In the genomic region with DNA sequence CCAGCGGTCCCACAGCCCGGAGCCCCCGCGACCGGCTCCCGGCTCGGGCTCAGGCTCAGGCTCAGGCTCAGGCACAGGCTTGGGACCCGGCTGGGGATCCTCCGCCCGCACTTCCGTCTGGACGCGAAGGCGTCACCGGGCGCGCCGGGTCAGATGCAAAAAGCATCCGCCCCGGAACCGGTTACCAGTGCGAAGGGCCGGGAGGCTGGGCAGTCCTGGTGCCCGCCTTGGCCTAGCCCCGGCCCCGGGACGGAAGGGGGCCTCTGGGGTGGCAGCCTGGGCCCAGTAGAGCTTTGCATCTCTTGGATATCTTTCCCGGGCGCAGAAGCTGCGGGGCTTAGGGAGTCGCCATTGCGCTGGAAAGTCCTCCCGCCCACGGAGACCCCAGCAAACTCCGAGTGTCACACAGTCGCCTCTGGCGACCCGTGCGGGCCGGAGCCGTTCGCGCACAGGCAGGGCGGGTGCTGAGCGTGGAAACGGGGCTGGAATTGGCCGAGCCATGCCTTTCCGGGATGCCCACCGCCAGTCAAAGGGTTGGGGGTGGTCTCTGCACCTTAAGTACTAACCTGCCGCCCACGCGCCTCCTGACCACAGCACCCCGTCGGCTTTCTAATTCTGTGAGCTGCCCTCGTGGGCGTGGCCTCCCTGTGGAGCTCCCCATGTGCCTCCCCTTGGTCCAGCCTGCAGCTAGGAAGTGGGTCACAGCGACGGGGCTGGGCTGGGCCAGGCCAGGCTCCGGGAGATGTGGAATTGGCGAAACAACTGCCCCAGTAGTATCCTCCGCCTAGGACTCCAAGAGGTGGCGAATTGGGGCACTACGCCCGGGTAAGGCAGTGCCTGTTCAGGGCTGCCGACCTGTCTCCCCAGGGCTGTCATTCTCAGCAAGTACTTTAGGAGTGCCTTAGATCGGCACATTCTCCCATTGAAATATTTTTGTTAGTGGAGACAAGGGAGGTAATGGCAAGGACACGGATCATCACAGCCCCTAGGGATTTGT, we compare ENCODE assay signal across 1 cellular context.
TF ChIP-seq lines count a peak whose summit lies in the region.

Gene TMEM9B, minus strand, starts transcription at position 119 of the 997 bp plus-strand sequence. CDS start 129 bp downstream, outside the sequence.

TF ChIP-seq in K562, 482 proteins besides CTCF, POLR2A, EP300 and RAD21 (continued from another document and continues in another):
- TF ChIP-seq E2F6 (IDR thresholded peaks at IDR 0.05; ENCODE audit: borderline replicate concordance in 1 of 2, extremely low read depth in 1 of 2, insufficient read depth in 1 of 2, insufficient read length in 1 of 2, low read depth in 1 of 2, low read length in 1 of 2, poor library complexity in 1 of 2, severe bottlenecking in 1 of 2) (peak in 1 of 2 experiments; percentile 54), ZBTB7A (IDR thresholded peaks at IDR 0.05; ENCODE audit: borderline replicate concordance, control insufficient read depth, low read depth, low read length) (0 out of 2 replicates have a peak, but pooled peaks have one; percentile 60), PBX2 (CRISPR knock-in tag; IDR thresholded peaks at IDR 0.05; ENCODE audit: low read depth) (no peak), PBX2 (tag; conservative IDR thresholded peaks at IDR 0.05; ENCODE audit: low read depth) (no peak), ZNF79 (CRISPR knock-in tag; IDR thresholded peaks at IDR 0.05; ENCODE audit: low read depth) (no peak), ELF4 (CRISPR knock-in tag; IDR thresholded peaks at IDR 0.05) (peak; percentile 80; the same call in 1 of the 2 replicates), ZNF785 (CRISPR knock-in tag; IDR thresholded peaks at IDR 0.05) (no peak), SNRNP70 (optimal IDR thresholded peaks at IDR 0.05; ENCODE audit: low read depth, low read length) (no peak), NBN (IDR thresholded peaks at IDR 0.05; ENCODE audit: low read depth) (peak; percentile 64), ZNF696 (CRISPR knock-in tag; conservative IDR thresholded peaks at IDR 0.05) (no peak), ZNF398 (CRISPR knock-in tag; IDR thresholded peaks at IDR 0.05) (no peak), NFRKB (IDR thresholded peaks at IDR 0.05; ENCODE audit: low read depth) (no peak; the same call in 1 of the 2 replicates), DNMT1 (IDR thresholded peaks at IDR 0.05) (no peak), BCOR (IDR thresholded peaks at IDR 0.05) (0 out of 2 replicates have a peak, but pooled peaks have one; percentile 19), ZNF695 (CRISPR knock-in tag; IDR thresholded peaks at IDR 0.05) (no peak), PTTG1 (tag; IDR thresholded peaks at IDR 0.05; ENCODE audit: low read depth) (no peak), ZNF224 (CRISPR knock-in tag; IDR thresholded peaks at IDR 0.05) (peak; percentile 27; the same call in 1 of the 2 replicates), ETS1 (conservative IDR thresholded peaks at IDR 0.05; ENCODE audit: control insufficient read depth, low read depth, low read length) (peak; percentile 53; the same call in 1 of the 2 replicates), CBX5 (IDR thresholded peaks at IDR 0.05; ENCODE audit: borderline replicate concordance, low read depth) (peak; percentile 23; the same call in 1 of the 2 replicates), MIER1 (IDR thresholded peaks at IDR 0.05; ENCODE audit: low read depth) (no peak), ZEB2 (IDR thresholded peaks at IDR 0.05) (no peak; the same call in 1 of the 2 replicates), CXXC5 (CRISPR knock-in tag; IDR thresholded peaks at IDR 0.05) (peak; percentile 92), TEAD4 (IDR thresholded peaks at IDR 0.05; ENCODE audit: low read length) (no peak), TEAD4 (CRISPR knock-in tag; IDR thresholded peaks at IDR 0.05; ENCODE audit: borderline replicate concordance) (no peak), ZZZ3 (IDR thresholded peaks at IDR 0.05) (no peak), TRIM24 (IDR thresholded peaks at IDR 0.05) (no peak), TOE1 (IDR thresholded peaks at IDR 0.05; ENCODE audit: borderline replicate concordance) (peak; percentile 63; the same call in 1 of the 2 replicates), TOE1 (CRISPR knock-in tag; IDR thresholded peaks at IDR 0.05; ENCODE audit: borderline replicate concordance, low read depth) (peak; percentile 23; the same call in 1 of the 2 replicates), ZBED1 (IDR thresholded peaks at IDR 0.05) (no peak), SAP30 (IDR thresholded peaks at IDR 0.05; ENCODE audit: borderline replicate concordance, insufficient read depth, low read depth, low read length, poor library complexity, severe bottlenecking) (peak; percentile 86), ZNF282 (CRISPR knock-in tag; IDR thresholded peaks at IDR 0.05) (0 out of 2 replicates have a peak, but pooled peaks have one; percentile 9), ZNF316 (IDR thresholded peaks at IDR 0.05) (peak; percentile 33), PKNOX1 (IDR thresholded peaks at IDR 0.05) (0 out of 2 replicates have a peak, but pooled peaks have one; percentile 29), SAFB (IDR thresholded peaks at IDR 0.05; ENCODE audit: borderline replicate concordance, low read depth, low read length) (0 out of 2 replicates have a peak, but pooled peaks have one; percentile 5), NELFE (IDR thresholded peaks at IDR 0.05; ENCODE audit: insufficient read depth, insufficient read length) (no peak), ZNF232 (CRISPR knock-in tag; IDR thresholded peaks at IDR 0.05) (0 out of 2 replicates have a peak, but pooled peaks have one; percentile 79)
- TF ChIP-seq, protein P1, sequence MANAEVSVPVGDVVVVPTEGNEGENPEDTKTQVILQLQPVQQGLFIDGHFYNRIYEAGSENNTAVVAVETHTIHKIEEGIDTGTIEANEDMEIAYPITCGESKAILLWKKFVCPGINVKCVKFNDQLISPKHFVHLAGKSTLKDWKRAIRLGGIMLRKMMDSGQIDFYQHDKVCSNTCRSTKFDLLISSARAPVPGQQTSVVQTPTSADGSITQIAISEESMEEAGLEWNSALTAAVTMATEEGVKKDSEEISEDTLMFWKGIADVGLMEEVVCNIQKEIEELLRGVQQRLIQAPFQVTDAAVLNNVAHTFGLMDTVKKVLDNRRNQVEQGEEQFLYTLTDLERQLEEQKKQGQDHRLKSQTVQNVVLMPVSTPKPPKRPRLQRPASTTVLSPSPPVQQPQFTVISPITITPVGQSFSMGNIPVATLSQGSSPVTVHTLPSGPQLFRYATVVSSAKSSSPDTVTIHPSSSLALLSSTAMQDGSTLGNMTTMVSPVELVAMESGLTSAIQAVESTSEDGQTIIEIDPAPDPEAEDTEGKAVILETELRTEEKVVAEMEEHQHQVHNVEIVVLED (CRISPR knock-in tag; IDR thresholded peaks at IDR 0.05): peak; percentile 88
- TF ChIP-seq, protein P2, sequence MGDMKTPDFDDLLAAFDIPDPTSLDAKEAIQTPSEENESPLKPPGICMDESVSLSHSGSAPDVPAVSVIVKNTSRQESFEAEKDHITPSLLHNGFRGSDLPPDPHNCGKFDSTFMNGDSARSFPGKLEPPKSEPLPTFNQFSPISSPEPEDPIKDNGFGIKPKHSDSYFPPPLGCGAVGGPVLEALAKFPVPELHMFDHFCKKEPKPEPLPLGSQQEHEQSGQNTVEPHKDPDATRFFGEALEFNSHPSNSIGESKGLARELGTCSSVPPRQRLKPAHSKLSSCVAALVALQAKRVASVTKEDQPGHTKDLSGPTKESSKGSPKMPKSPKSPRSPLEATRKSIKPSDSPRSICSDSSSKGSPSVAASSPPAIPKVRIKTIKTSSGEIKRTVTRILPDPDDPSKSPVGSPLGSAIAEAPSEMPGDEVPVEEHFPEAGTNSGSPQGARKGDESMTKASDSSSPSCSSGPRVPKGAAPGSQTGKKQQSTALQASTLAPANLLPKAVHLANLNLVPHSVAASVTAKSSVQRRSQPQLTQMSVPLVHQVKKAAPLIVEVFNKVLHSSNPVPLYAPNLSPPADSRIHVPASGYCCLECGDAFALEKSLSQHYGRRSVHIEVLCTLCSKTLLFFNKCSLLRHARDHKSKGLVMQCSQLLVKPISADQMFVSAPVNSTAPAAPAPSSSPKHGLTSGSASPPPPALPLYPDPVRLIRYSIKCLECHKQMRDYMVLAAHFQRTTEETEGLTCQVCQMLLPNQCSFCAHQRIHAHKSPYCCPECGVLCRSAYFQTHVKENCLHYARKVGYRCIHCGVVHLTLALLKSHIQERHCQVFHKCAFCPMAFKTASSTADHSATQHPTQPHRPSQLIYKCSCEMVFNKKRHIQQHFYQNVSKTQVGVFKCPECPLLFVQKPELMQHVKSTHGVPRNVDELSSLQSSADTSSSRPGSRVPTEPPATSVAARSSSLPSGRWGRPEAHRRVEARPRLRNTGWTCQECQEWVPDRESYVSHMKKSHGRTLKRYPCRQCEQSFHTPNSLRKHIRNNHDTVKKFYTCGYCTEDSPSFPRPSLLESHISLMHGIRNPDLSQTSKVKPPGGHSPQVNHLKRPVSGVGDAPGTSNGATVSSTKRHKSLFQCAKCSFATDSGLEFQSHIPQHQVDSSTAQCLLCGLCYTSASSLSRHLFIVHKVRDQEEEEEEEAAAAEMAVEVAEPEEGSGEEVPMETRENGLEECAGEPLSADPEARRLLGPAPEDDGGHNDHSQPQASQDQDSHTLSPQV (IDR thresholded peaks at IDR 0.05): 0 out of 2 replicates have a peak, but pooled peaks have one; percentile 41
- TF ChIP-seq, protein P3, sequence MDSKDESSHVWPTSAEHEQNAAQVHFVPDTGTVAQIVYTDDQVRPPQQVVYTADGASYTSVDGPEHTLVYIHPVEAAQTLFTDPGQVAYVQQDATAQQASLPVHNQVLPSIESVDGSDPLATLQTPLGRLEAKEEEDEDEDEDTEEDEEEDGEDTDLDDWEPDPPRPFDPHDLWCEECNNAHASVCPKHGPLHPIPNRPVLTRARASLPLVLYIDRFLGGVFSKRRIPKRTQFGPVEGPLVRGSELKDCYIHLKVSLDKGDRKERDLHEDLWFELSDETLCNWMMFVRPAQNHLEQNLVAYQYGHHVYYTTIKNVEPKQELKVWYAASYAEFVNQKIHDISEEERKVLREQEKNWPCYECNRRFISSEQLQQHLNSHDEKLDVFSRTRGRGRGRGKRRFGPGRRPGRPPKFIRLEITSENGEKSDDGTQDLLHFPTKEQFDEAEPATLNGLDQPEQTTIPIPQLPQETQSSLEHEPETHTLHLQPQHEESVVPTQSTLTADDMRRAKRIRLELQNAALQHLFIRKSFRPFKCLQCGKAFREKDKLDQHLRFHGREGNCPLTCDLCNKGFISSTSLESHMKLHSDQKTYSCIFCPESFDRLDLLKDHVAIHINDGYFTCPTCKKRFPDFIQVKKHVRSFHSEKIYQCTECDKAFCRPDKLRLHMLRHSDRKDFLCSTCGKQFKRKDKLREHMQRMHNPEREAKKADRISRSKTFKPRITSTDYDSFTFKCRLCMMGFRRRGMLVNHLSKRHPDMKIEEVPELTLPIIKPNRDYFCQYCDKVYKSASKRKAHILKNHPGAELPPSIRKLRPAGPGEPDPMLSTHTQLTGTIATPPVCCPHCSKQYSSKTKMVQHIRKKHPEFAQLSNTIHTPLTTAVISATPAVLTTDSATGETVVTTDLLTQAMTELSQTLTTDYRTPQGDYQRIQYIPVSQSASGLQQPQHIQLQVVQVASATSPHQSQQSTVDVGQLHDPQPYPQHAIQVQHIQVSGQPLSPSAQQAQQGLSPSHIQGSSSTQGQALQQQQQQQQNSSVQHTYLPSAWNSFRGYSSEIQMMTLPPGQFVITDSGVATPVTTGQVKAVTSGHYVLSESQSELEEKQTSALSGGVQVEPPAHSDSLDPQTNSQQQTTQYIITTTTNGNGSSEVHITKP (IDR thresholded peaks at IDR 0.05; ENCODE audit: partially characterized antibody): peak; percentile 62
